20 cellular contexts compared by ENCODE assay signal in genomic region chr5:14254686-14255085, GRCh38.
"Had no signal": no experiment of that assay in that cellular context is flagged by ENCODE, and none has a peak within 500 bp of the region (broad histone marks: within the 10 kb centered on the region; RNA-seq: fewer than 3 reads in every experiment).

No MANE protein-coding gene starts in this region.

- H3K9me3 ChIP-seq: breast epithelium, gastroesophageal sphincter, testis, uterus had no signal

- H3K36me3 ChIP-seq: breast epithelium, gastroesophageal sphincter, uterus had no signal

- H3K27ac ChIP-seq: testis had no signal

- H3K4me3 ChIP-seq: breast epithelium, gastroesophageal sphincter, testis, uterus had no signal

- FAIRE-seq: kidney had no signal

- DNase-seq: activated CD4-positive, alpha-beta T cell treated with anti-CD3 and anti-CD28 coated beads for 1 hour; activated CD4-positive, alpha-beta T cell treated with anti-CD3 and anti-CD28 coated beads, Interleukin-2, amount 50 U/mL, for 1 hour; activated CD8-positive, alpha-beta T cell treated with anti-CD3 and anti-CD28 coated beads for 36 hours; activated naive CD8-positive, alpha-beta T cell treated with anti-CD3 and anti-CD28 coated beads, Interleukin-2, amount 50 U/mL, for 24 hours; activated T-cell treated with anti-CD3 and anti-CD28 coated beads, Interleukin-2, amount 50 U/mL, for 4 hours; amygdala; central memory CD4-positive, alpha-beta T cell; effector CD4-positive, alpha-beta T cell; hypothalamus; immature natural killer cell; kidney; mammary epithelial cell; stimulated activated CD4-positive, alpha-beta T cell treated with anti-CD3 and anti-CD28 coated beads, Interleukin-2, amount 100 ng/mL, for 48 hours; stimulated activated naive CD4-positive, alpha-beta T cell treated with Interleukin-2 at 50 U/mL for 16 hours; T-helper 2 cell; testis; uterus had no signal

- ATAC-seq: activated CD8-positive, alpha-beta T cell treated with anti-CD3 and anti-CD28 coated beads for 36 hours; activated naive CD8-positive, alpha-beta T cell treated with anti-CD3 and anti-CD28 coated beads, Interleukin-2, amount 50 U/mL, for 24 hours; activated T-cell treated with anti-CD3 and anti-CD28 coated beads, Interleukin-2, amount 50 U/mL, for 4 hours; activated T-helper 17 cell treated with anti-CD3 and anti-CD28 coated beads, Interleukin-2, amount 50 U/mL, for 72 hours; gastroesophageal sphincter had no signal

- H3K27me3 ChIP-seq: breast epithelium, gastroesophageal sphincter, testis, uterus had no signal
